23 cellular contexts compared by ENCODE assay signal in the genomic region with DNA sequence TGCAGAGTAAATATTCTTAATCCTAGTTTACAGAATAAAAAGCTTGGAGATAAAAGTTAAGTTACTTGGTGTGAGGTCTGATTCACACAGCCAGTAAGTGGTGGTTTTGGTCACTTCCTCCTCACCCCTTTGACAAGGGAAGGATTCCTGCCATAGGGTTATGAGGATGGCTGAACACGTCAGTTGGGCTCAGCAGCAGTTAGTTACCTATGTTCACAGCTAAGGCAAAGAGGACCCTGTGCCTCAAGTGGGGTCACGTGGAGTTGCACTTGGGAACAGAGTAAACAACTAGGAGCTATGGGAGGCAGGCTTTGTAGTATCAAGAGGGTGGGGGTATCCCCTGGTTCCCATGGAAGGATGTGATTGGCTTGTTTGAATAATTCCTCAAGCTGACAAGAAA.
DNase-seq lines count a peak whose midpoint lies in the region; ATAC-seq, FAIRE-seq and TF ChIP-seq lines count a peak whose summit lies in the region.
"Had no signal": no experiment of that assay in that cellular context is flagged by ENCODE, and none has a peak within 500 bp of the region (broad histone marks: within the 10 kb centered on the region; RNA-seq: fewer than 3 reads in every experiment).

No MANE protein-coding gene starts in this region.

- ATAC-seq in natural killer cell treated with Interleukin-12 subunit alpha and Interleukin-12 subunit beta and Interleukin-15 and Interleukin-18, amount 100 ng/mL, for 72 hours = peak; percentile 72 to 75
- ATAC-seq in natural killer cell = no peak
- ATAC-seq in foreskin keratinocyte = peak; percentile 23
- no peak for ATAC-seq in GM18873 (IDR thresholded peaks at IDR 0.05; ENCODE audit: low FRiP score, unreplicated experiment)
- ATAC-seq: activated CD4-positive, CD25-positive, alpha-beta regulatory T cell treated with anti-CD3 and anti-CD28 coated beads, Interleukin-2, amount 50 U/mL, for 24 hours; left lobe of liver; T-helper 17 cell had no signal

- TF ChIP-seq CTCF in natural killer cell (IDR thresholded peaks at IDR 0.05) = no peak
- TF ChIP-seq CTCF in NB4 (IDR thresholded peaks at IDR 0.05; ENCODE audit: low read depth, low read length) = no peak
- TF ChIP-seq CTCF in foreskin keratinocyte (conservative IDR thresholded peaks at IDR 0.05) = no peak

- no peaks in the 10 kb centered on the region for H3K4me1 ChIP-seq in foreskin keratinocyte
- H3K4me1 ChIP-seq: Caco-2, esophagus squamous epithelium, prostate gland had no signal

- FAIRE-seq in urothelium cell line (lab: Jason Lieb, UNC) = no peak

- H3K4me3 Mint-ChIP-seq in natural killer cell treated with Interleukin-12 subunit alpha and Interleukin-12 subunit beta and Interleukin-15 and Interleukin-18, amount 100 ng/mL, for 72 hours = peak overlapping the region; percentile 61
- no peak overlapping the region for H3K4me3 Mint-ChIP-seq in natural killer cell
- H3K4me3 Mint-ChIP-seq: activated naive CD4-positive, alpha-beta T cell treated with anti-CD3 and anti-CD28 coated beads, Interleukin-2, amount 10 ng/mL, durations not matched to agents 7 days and 5 days; T-helper 17 cell had no signal

- H3K36me3 Mint-ChIP-seq in natural killer cell treated with Interleukin-12 subunit alpha and Interleukin-12 subunit beta and Interleukin-15 and Interleukin-18, amount 100 ng/mL, for 72 hours = no peaks in the 10 kb centered on the region
- H3K36me3 Mint-ChIP-seq in natural killer cell = no peaks in the 10 kb centered on the region

- no peaks in the 10 kb centered on the region for H3K9me3 Mint-ChIP-seq in natural killer cell treated with Interleukin-12 subunit alpha and Interleukin-12 subunit beta and Interleukin-15 and Interleukin-18, amount 100 ng/mL, for 72 hours
- H3K9me3 Mint-ChIP-seq in natural killer cell = no peaks in the 10 kb centered on the region
- H3K9me3 Mint-ChIP-seq: activated naive CD4-positive, alpha-beta T cell treated with anti-CD3 and anti-CD28 coated beads, Interleukin-2, amount 10 ng/mL, durations not matched to agents 7 days and 5 days had no signal

- H3K27me3 Mint-ChIP-seq in natural killer cell treated with Interleukin-12 subunit alpha and Interleukin-12 subunit beta and Interleukin-15 and Interleukin-18, amount 100 ng/mL, for 72 hours = no peaks in the 10 kb centered on the region
- H3K27me3 Mint-ChIP-seq in natural killer cell (ENCODE audit: low read depth in 2 of 2) = no peaks in the 10 kb centered on the region
- H3K27me3 Mint-ChIP-seq: activated naive CD4-positive, alpha-beta T cell treated with anti-CD3 and anti-CD28 coated beads, Interleukin-2, amount 10 ng/mL, durations not matched to agents 7 days and 5 days; T-helper 17 cell had no signal

- H3K27ac Mint-ChIP-seq in natural killer cell treated with Interleukin-12 subunit alpha and Interleukin-12 subunit beta and Interleukin-15 and Interleukin-18, amount 100 ng/mL, for 72 hours = peak overlapping the region; percentile 6 to 58
- no peak overlapping the region for H3K27ac Mint-ChIP-seq in natural killer cell
- H3K27ac Mint-ChIP-seq: activated naive CD4-positive, alpha-beta T cell treated with anti-CD3 and anti-CD28 coated beads, Interleukin-2, amount 10 ng/mL, durations not matched to agents 7 days and 5 days; T-helper 17 cell had no signal

- TF ChIP-seq POLR2A in NB4 (IDR thresholded peaks at IDR 0.05; ENCODE audit: extremely low read depth, insufficient read length) = no peak

- no peak for DNase-seq in natural killer cell treated with Interleukin-12 subunit alpha and Interleukin-12 subunit beta and Interleukin-15 and Interleukin-18, amount 100 ng/mL, for 72 hours (ENCODE audit: low spot score)
- no peak for DNase-seq in natural killer cell
- peak; percentile 32 for DNase-seq in NB4 (ENCODE audit: low read depth)
- no peak for DNase-seq in foreskin keratinocyte
- no peak for DNase-seq in urothelium cell line (ENCODE audit: low spot score)
- no peak for DNase-seq in NCI-H526 (lab: John Stamatoyannopoulos, UW)
- DNase-seq in germinal center (ENCODE audit: low spot score) = no peak
- DNase-seq: activated naive CD4-positive, alpha-beta T cell treated with anti-CD3 and anti-CD28 coated beads, Interleukin-2, amount 10 ng/mL, durations not matched to agents 7 days and 5 days; esophagus squamous epithelium; GF-D8; heart right ventricle; Karpas-422; NCI-H187; NCI-H69; stimulated activated naive CD4-positive, alpha-beta T cell treated with Interleukin-2 at 50 U/mL for 16 hours; T-helper 17 cell had no signal

- no peak overlapping the region for H3K4me3 ChIP-seq in NB4 (ENCODE audit: low read depth, low read length)
- H3K4me3 ChIP-seq: cardiac muscle cell, esophagus squamous epithelium, heart right ventricle, prostate gland, vagina had no signal

- H3K27me3 ChIP-seq in foreskin keratinocyte = no peaks in the 10 kb centered on the region
- H3K27me3 ChIP-seq: cardiac muscle cell, esophagus squamous epithelium, heart right ventricle, vagina had no signal

- H3K4me1 Mint-ChIP-seq in natural killer cell treated with Interleukin-12 subunit alpha and Interleukin-12 subunit beta and Interleukin-15 and Interleukin-18, amount 100 ng/mL, for 72 hours (ENCODE audit: low read depth in 2 of 2) = peaks cover 31 to 32% of the 10 kb centered on the region in 2 donors
- H3K4me1 Mint-ChIP-seq in natural killer cell = peaks cover 23 to 29% of the 10 kb centered on the region in 2 donors

- no peak overlapping the region for H3K27ac ChIP-seq in foreskin keratinocyte
- H3K27ac ChIP-seq: cardiac muscle cell, esophagus squamous epithelium, heart right ventricle, prostate gland, vagina had no signal

- intact Hi-C loops in natural killer cell (cut with micrococcal nuclease) = no loop called here

Comparison
In these comparisons a context has a peak if more than half of its experiments do, and no peak if none do; other contexts are left out.
1. ATAC-seq: peak in natural killer cell treated with Interleukin-12 subunit alpha and Interleukin-12 subunit beta and Interleukin-15 and Interleukin-18, amount 100 ng/mL, for 72 hours (2 of 2) and foreskin keratinocyte (single experiment); none in natural killer cell (0 of 3) and GM18873 (single experiment).
2. H3K27ac Mint-ChIP-seq: peak in natural killer cell treated with Interleukin-12 subunit alpha and Interleukin-12 subunit beta and Interleukin-15 and Interleukin-18, amount 100 ng/mL, for 72 hours (2 of 2); none in natural killer cell (0 of 2).